ENCODE assay signal across 22 cellular contexts in genomic region chr19:4618019-4618418, GRCh38. TPM values are rescaled to one million over a fixed set of nuclear protein-coding genes. Genes with fewer than 3 reads are reported as not detected.
"Had no signal": no experiment of that assay in that cellular context is flagged by ENCODE, and none has a peak within 500 bp of the region (broad histone marks: within the 10 kb centered on the region; RNA-seq: fewer than 3 reads in every experiment).

No MANE protein-coding gene starts in this region.

- H3K9me3 ChIP-seq: Peyer's patch, SJCRH30 had no signal

- H3K4me1 ChIP-seq: Peyer's patch had no signal

- DNase-seq: KBM-7, MV-4-11, NCI-H1048, NCI-H1105, NCI-H1417, NCI-H1436 treated with DMSO at 0.1 percent for 48 hours, NCI-H1694, NCI-H187 treated with DMSO at 0.1 percent for 48 hours, NCI-H2029 treated with DMSO at 0.1 percent for 48 hours, NCI-H2171 treated with DMSO at 0.1 percent for 48 hours, NCI-H2227 treated with DMSO at 0.1 percent for 48 hours, NCI-H524, NCI-H69, NCI-H774, PC-9, Peyer's patch, SHP77 treated with DMSO at 0.1 percent for 48 hours, SJCRH30, T-helper 1 cell had no signal

- H2AFZ ChIP-seq: PC-9 had no signal

- H3K4me2 ChIP-seq: PC-9 had no signal

- H3K27me3 ChIP-seq: Peyer's patch had no signal

- H3K27ac ChIP-seq: HL-60, PC-9, Peyer's patch, SJCRH30 had no signal

- H3K36me3 ChIP-seq: Peyer's patch, SJCRH30 had no signal

- H3K4me3 ChIP-seq: PC-9, Peyer's patch, SJCRH30 had no signal

RNA-seq across cellular contexts. Expression of gene SEMA6B, which starts 58.5 kb away (rescaled TPM):
- total RNA-seq: OCI-LY7 had no signal
- polyA plus RNA-seq: IgD-negative memory B cell had no signal
